Comparison of ENCODE assay signal across 15 cellular contexts in the genomic region with DNA sequence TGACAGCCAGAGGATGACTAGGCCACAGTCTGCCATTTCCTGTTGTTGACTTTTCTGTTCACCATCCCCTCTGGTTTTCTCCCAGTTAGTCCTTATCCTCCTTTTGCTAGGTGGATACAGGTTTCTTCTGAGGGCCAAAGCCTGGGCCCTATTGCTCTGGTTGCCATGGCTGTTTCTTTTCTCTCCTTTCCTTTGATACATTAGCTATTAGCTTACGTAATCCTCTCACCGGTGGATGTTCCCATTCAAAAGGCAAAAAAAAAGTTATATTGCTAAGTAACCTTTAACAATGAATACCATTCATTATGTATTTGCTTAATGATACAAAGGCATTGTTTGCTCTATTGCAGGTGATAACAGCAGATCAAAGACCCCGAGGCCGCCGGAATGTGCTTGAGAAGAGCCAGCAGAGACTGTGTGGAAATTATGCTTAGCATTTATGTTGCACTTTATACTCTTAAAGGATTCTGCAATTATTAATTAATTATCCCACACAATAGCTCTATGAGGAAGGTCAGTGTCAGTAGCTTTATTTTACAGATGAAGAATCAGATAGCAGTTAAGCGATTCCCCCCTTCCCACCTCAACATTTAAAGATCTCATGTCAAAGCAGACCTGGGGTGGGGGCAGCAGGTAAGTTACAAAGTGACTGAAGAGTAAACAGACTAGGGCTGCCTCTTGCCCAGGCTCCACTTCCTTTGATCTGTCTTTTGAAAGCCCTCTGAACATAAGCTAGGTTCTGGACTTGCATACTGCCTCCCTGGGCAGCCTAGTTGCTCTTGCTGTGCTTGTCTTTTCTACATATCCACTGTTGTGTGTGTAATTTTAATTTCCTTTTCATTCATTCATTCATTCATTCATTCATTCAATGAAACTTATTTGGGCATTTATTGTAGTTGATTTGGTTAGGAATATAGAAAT. TPM values are rescaled to one million over a fixed set of nuclear protein-coding genes. Genes with fewer than 3 reads are reported as not detected.
DNase-seq lines count a peak whose midpoint lies in the region; ATAC-seq, FAIRE-seq and TF ChIP-seq lines count a peak whose summit lies in the region.
"Had no signal": no experiment of that assay in that cellular context is flagged by ENCODE, and none has a peak within 500 bp of the region (broad histone marks: within the 10 kb centered on the region; RNA-seq: fewer than 3 reads in every experiment).

No MANE protein-coding gene starts in this region.

- peaks cover 12% of the 10 kb centered on the region for H3K4me1 Mint-ChIP-seq in activated T-helper 17 cell treated with anti-CD3 and anti-CD28 coated beads, Interleukin-2, amount 50 U/mL, for 72 hours

- H3K4me3 ChIP-seq in mucosa of descending colon (no peak overlapping the region), heart left ventricle (no peak overlapping the region)
- H3K4me3 ChIP-seq: esophagus muscularis mucosa had no signal

- no peaks in the 10 kb centered on the region for H3K9me3 Mint-ChIP-seq in activated T-helper 17 cell treated with anti-CD3 and anti-CD28 coated beads, Interleukin-2, amount 50 U/mL, for 72 hours
- H3K9me3 Mint-ChIP-seq: naive B cell had no signal

- H3K4me1 ChIP-seq in mucosa of descending colon (ENCODE audit: low read depth) (no peaks in the 10 kb centered on the region), heart left ventricle (no peaks in the 10 kb centered on the region)
- H3K4me1 ChIP-seq: esophagus muscularis mucosa had no signal

- H3K4me3 Mint-ChIP-seq in activated T-helper 17 cell treated with anti-CD3 and anti-CD28 coated beads, Interleukin-2, amount 50 U/mL, for 72 hours = no peak overlapping the region
- H3K4me3 Mint-ChIP-seq: naive B cell had no signal

- 72 to 87% (median 82%) methylated on average over 6 of the region's 6 CpGs for WGBS in heart left ventricle, 4 donors

- DNase-seq in DMS53 treated with DMSO at 0.1 percent for 48 hours (lab: John Stamatoyannopoulos, UW; ENCODE audit: unreplicated experiment) (peak; percentile 82), NCI-H1105 (lab: John Stamatoyannopoulos, UW) (peak; percentile 13), mucosa of descending colon (peak; percentile 42 to 59 (median 44)), NCI-H2171 treated with DMSO at 0.1 percent for 48 hours (lab: John Stamatoyannopoulos, UW) (no peak), frontal cortex (ENCODE audit: low spot score in 2 of 2) (no peak), heart left ventricle (no peak), NOMO-1 treated with dmso at 0.1 percent for 144 hours (lab: John Stamatoyannopoulos, UW; ENCODE audit: unreplicated experiment) (no peak)
- DNase-seq: activated CD4-positive, alpha-beta T cell treated with anti-CD3 and anti-CD28 coated beads, Interleukin-2, amount 50 U/mL, for 1 hour; activated naive CD4-positive, alpha-beta T cell treated with anti-CD3 and anti-CD28 coated beads, Interleukin-2, amount 50 U/mL, for 16 hours; H7; naive B cell; NCI-H446 had no signal

- H3K27me3 Mint-ChIP-seq in activated T-helper 17 cell treated with anti-CD3 and anti-CD28 coated beads, Interleukin-2, amount 50 U/mL, for 72 hours = peaks cover 3% of the 10 kb centered on the region
- H3K27me3 Mint-ChIP-seq: naive B cell had no signal

- peak overlapping the region; percentile 29 for H3K27ac Mint-ChIP-seq in activated T-helper 17 cell treated with anti-CD3 and anti-CD28 coated beads, Interleukin-2, amount 50 U/mL, for 72 hours

- H3K36me3 Mint-ChIP-seq in activated T-helper 17 cell treated with anti-CD3 and anti-CD28 coated beads, Interleukin-2, amount 50 U/mL, for 72 hours (ENCODE audit: low read depth) = no peaks in the 10 kb centered on the region
- H3K36me3 Mint-ChIP-seq: naive B cell had no signal

- intact Hi-C loops in mucosa of descending colon (cut with DNase I, micrococcal nuclease) (loop anchor here in 1 of 2 donors (10.0 kb wide), 1 partner anchor 196 kb away; no protein-coding TSS in a partner anchor), heart left ventricle (cut with DNase I) (loop anchor here in 9 of 10 donors (1.0 to 10.0 kb wide), 8 partner anchors 166 to 1856 kb away; no protein-coding TSS in a partner anchor)

- H3K36me3 ChIP-seq in mucosa of descending colon (ENCODE audit: low read depth) (no peaks in the 10 kb centered on the region), heart left ventricle (no peaks in the 10 kb centered on the region)
- H3K36me3 ChIP-seq: esophagus muscularis mucosa had no signal

- H3K9me3 ChIP-seq in mucosa of descending colon = no peaks in the 10 kb centered on the region
- no peaks in the 10 kb centered on the region for H3K9me3 ChIP-seq in heart left ventricle
- H3K9me3 ChIP-seq: esophagus muscularis mucosa had no signal

- TF ChIP-seq CTCF in mucosa of descending colon (IDR thresholded peaks at IDR 0.05) = no peak
- TF ChIP-seq CTCF in heart left ventricle (IDR thresholded peaks at IDR 0.05) = no peak

- no peak for ATAC-seq in activated T-helper 17 cell treated with anti-CD3 and anti-CD28 coated beads, Interleukin-2, amount 50 U/mL, for 72 hours (replicated peaks)
- peak; percentile 77 for ATAC-seq in mucosa of descending colon
- ATAC-seq in heart left ventricle = no peak
- ATAC-seq: sciatic nerve had no signal

- no peak overlapping the region for H3K27ac ChIP-seq in heart left ventricle
- H3K27ac ChIP-seq: esophagus muscularis mucosa had no signal

- no peak for TF ChIP-seq POLR2A in heart left ventricle (IDR thresholded peaks at IDR 0.05)

- FAIRE-seq in frontal cortex (lab: Jason Lieb, UNC) = no peak

- H3K27me3 ChIP-seq in heart left ventricle = no peaks in the 10 kb centered on the region
- H3K27me3 ChIP-seq: esophagus muscularis mucosa had no signal

RNA-seq across cellular contexts. Expression of a gene that starts 14.5 kb away (rescaled TPM):
- 10 to 100 TPM; 38.6 to 48.9 TPM for total RNA-seq in activated T-helper 17 cell treated with anti-CD3 and anti-CD28 coated beads, Interleukin-2, amount 50 U/mL, for 72 hours
- total RNA-seq in mucosa of descending colon (10 to 100 TPM; 23.7 to 28.3 (median 26.5) TPM), frontal cortex (12.6 TPM), heart left ventricle (10 to 100 TPM; 11.4 to 24.5 (median 20.2) TPM)
- polyA plus RNA-seq in heart left ventricle = 10 to 100 TPM; 14.2 to 15.5 TPM

Comparison
In these comparisons a context has a peak if more than half of its experiments do, and no peak if none do; other contexts are left out.
1. DNase-seq: peak in DMS53 treated with DMSO at 0.1 percent for 48 hours (single experiment), NCI-H1105 (single experiment) and mucosa of descending colon (3 of 3); none in NCI-H2171 treated with DMSO at 0.1 percent for 48 hours (single experiment), frontal cortex (0 of 2), heart left ventricle (0 of 5) and NOMO-1 treated with dmso at 0.1 percent for 144 hours (single experiment).